In the genomic region with DNA sequence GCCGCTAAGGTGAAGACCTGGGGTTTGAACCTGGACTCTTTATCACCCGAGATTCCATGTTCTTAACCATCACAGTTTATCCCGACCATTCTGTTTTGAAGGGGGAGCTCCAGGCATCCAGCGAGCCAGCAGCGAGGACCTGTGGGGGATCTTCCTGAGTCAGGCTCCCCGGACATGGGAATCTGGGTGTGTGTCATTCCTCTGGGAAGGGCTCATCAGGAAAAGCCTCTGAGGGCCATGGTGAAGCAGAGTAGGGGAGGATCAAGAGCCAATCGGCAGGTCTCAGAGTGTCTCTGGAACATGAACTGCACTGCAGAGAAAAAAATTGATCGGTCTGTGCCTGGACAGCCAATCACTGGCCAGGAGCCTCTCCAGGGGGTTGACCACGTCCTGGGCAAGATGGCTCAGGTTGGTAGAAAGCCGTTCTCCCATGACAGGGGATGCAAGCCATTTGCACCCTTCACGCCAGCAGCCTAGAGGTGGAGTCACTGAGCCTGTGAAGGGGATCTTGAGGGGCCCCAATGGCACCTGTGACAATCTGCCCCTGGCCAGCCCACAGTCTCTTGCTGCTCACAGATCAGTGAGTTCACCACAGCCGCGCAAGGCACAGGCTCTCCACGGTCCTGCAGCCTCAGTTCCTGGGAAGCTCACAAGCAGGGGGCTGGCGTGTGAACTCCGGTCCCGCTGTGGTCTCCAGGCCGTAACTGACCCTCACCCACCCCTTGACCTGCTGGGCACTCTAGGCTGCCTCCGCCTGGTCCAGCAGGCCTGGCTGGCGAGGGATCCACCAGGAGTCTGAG, we compare ENCODE assay signal across 1 cellular context.
TF ChIP-seq lines count a peak whose summit lies in the region.

No MANE protein-coding gene starts in this region.

TF ChIP-seq in HCT116, 20 proteins besides CTCF, POLR2A, EP300 and RAD21:
- TF ChIP-seq, protein P1, sequence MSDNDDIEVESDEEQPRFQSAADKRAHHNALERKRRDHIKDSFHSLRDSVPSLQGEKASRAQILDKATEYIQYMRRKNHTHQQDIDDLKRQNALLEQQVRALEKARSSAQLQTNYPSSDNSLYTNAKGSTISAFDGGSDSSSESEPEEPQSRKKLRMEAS (IDR thresholded peaks at IDR 0.05), result no peak
- TF ChIP-seq ZFX (IDR thresholded peaks at IDR 0.05) (no peak), POLR2AphosphoS5 (IDR thresholded peaks at IDR 0.05; ENCODE audit: low read depth, low read length) (no peak), CBX3 (IDR thresholded peaks at IDR 0.05; ENCODE audit: low read depth) (no peak)
